In the genomic region with DNA sequence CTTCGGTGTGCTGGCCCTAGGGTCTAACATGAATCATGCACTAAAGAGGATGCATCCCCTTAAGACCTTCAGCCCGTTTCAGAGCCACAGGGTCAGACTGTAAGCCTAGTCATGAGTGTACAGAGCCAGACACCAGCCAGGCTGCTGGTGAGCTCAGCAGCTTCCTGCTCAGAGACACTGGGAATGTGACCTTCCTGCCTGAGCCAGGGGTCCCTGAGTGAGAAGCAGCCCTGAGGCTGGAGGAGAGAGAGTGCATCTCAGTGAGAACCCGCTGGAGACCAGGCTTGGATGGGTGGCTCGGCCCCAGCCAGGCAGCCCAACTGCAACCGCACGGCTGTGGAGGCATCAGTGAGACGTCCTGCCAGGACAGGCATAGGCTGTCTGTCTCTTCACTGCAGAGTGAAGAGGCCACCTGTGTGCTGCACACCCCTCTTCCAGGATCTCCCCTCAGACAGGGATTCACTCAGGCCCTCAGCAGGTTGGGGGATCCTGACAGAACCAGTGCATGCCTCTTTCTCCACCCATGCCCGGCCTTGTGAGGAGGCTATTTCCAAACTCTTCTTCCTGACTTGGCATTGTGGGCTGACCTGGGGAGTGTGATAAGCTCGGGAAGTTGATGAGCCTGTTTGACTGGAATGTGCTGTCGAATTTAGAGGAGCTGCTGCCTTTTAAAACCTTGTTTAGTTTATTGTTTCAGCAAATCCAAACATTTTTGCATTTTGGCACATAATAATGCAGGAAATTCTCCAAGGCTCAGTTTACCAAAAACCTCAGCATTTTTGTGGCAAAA, we compare ENCODE assay signal across 8 cellular contexts. TPM values are rescaled to one million over a fixed set of nuclear protein-coding genes. Genes with fewer than 3 reads are reported as not detected.
A peak's percentile ranks its signal among the peaks of the same experiment; 100 is the strongest.
DNase-seq lines count a peak whose midpoint lies in the region; TF ChIP-seq lines count a peak whose summit lies in the region.
"Not testable (repeated sequence)": the region's sequence is repeated elsewhere in the genome, so short reads cannot be mapped to it uniquely, and the experiment has no call there.
"Had no signal": no experiment of that assay in that cellular context is flagged by ENCODE, and none has a peak within 500 bp of the region (broad histone marks: within the 10 kb centered on the region; RNA-seq: fewer than 3 reads in every experiment).

No MANE protein-coding gene starts in this region.

- not testable (repeated sequence) for H3K9ac ChIP-seq in mesenchymal stem cell (ENCODE audit: low read length)

- H2BK5ac ChIP-seq in mesenchymal stem cell (ENCODE audit: low read depth, low read length, poor library complexity, severe bottlenecking), result not testable (repeated sequence)

- H3K27ac ChIP-seq in mesenchymal stem cell (ENCODE audit: low read length, poor library complexity, severe bottlenecking); sigmoid colon: not testable (repeated sequence)

- not testable (repeated sequence) for H2AK5ac ChIP-seq in mesenchymal stem cell (ENCODE audit: low read length, severe bottlenecking)

- not testable (repeated sequence) for H2BK120ac ChIP-seq in mesenchymal stem cell (ENCODE audit: low read depth, low read length)

- not testable (repeated sequence) for H3K14ac ChIP-seq in mesenchymal stem cell (ENCODE audit: low read length in 2 of 2)

- not testable (repeated sequence) for H2AFZ ChIP-seq in mesenchymal stem cell (ENCODE audit: low read depth, low read length)

- not testable (repeated sequence) for TF ChIP-seq POLR2A in sigmoid colon (IDR thresholded peaks at IDR 0.05)

- H3K18ac ChIP-seq in mesenchymal stem cell (ENCODE audit: low read depth in 1 of 2, low read length in 2 of 2), result not testable (repeated sequence)

- intact Hi-C loops in sigmoid colon (cut with DNase I), result not testable (repeated sequence)

- DNase-seq in EH (ENCODE audit: low read depth), result peak; percentile 90
- DNase-seq in LNCaP clone FGC (ENCODE audit: low read depth), result peak; percentile 87
- DNase-seq in amniotic epithelial cell (ENCODE audit: low read depth), result peak; percentile 82
- DNase-seq in epithelial cell of esophagus (ENCODE audit: low read depth), result peak; percentile 90
- DNase-seq in iPS-NIHi11 (ENCODE audit: low spot score), result peak; percentile 38
- DNase-seq in mesenchymal stem cell, result peak; percentile 54
- DNase-seq in sigmoid colon, result peak; percentile 38

- peaks cover 24 to 36% of the 10 kb centered on the region in 2 experiments for H3K27me3 ChIP-seq in mesenchymal stem cell (ENCODE audit: control insufficient read depth in 1 of 2, insufficient read depth in 1 of 2, low read length in 2 of 2)
- not testable (repeated sequence) for H3K27me3 ChIP-seq in sigmoid colon

- H3K4ac ChIP-seq in mesenchymal stem cell (ENCODE audit: low read depth in 1 of 2, low read length in 2 of 2), result not testable (repeated sequence)

- H3K79me1 ChIP-seq in mesenchymal stem cell (replicated peaks; ENCODE audit: low read length, poor library complexity, severe bottlenecking), result not testable (repeated sequence)

- not testable (repeated sequence) for H3K36me3 ChIP-seq in mesenchymal stem cell (ENCODE audit: control insufficient read depth in 1 of 2, insufficient read depth in 2 of 2, low read depth in 1 of 2, low read length in 2 of 2); sigmoid colon

- not testable (repeated sequence) for H3K23ac ChIP-seq in mesenchymal stem cell (ENCODE audit: low read length in 2 of 2)

- not testable (repeated sequence) for H2BK15ac ChIP-seq in mesenchymal stem cell (ENCODE audit: low read depth, poor library complexity, severe bottlenecking)

- not testable (repeated sequence) for H3K9me3 ChIP-seq in mesenchymal stem cell (ENCODE audit: control insufficient read depth, low read length); sigmoid colon

- TF ChIP-seq CTCF in LNCaP clone FGC (IDR thresholded peaks at IDR 0.05; ENCODE audit: control insufficient read depth, extremely low read depth, insufficient read depth); epithelial cell of esophagus (IDR thresholded peaks at IDR 0.05; ENCODE audit: insufficient read depth, low read depth, low read length, missing control alignments); sigmoid colon (IDR thresholded peaks at IDR 0.05): not testable (repeated sequence)

- not testable (repeated sequence) for H4K8ac ChIP-seq in mesenchymal stem cell (ENCODE audit: low read length)

- not testable (repeated sequence) for H3K4me1 ChIP-seq in mesenchymal stem cell (ENCODE audit: control insufficient read depth, insufficient read depth, low read depth, low read length); sigmoid colon

- WGBS in mesenchymal stem cell, result 48% methylated on average over 9 of the region's 10 CpGs
- 62 to 77% methylated on average over 10 of the region's 10 CpGs for WGBS in sigmoid colon, 2 donors

- not testable (repeated sequence) for TF ChIP-seq EP300 in sigmoid colon (IDR thresholded peaks at IDR 0.05)

- peak overlapping the region; percentile 11 for H4K91ac ChIP-seq in mesenchymal stem cell (ENCODE audit: low read length)

- not testable (repeated sequence) for H3K4me3 ChIP-seq in LNCaP clone FGC (ENCODE audit: low read depth, low read length); epithelial cell of esophagus (ENCODE audit: low read length); mesenchymal stem cell (ENCODE audit: insufficient read depth in 1 of 2, low read depth in 1 of 2, low read length in 2 of 2); sigmoid colon

- not testable (repeated sequence) for H3K4me2 ChIP-seq in mesenchymal stem cell (ENCODE audit: low read length, poor library complexity, severe bottlenecking)

- not testable (repeated sequence) for H2BK12ac ChIP-seq in mesenchymal stem cell (ENCODE audit: low read length in 2 of 2)

RNA-seq across cellular contexts. Expression of gene ANTXRL, which starts 28.5 kb away (rescaled TPM):
- not detected for polyA plus RNA-seq in mesenchymal stem cell (2013, experiment 1 of 2)
- not detected for polyA plus RNA-seq in mesenchymal stem cell (2013, experiment 2 of 2)
- total RNA-seq in sigmoid colon, result not detected
- not detected for polyA plus RNA-seq in sigmoid colon
- total RNA-seq: activated CD4-positive, alpha-beta T cell treated with anti-CD3 and anti-CD28 coated beads, Interleukin-2, amount 10 ng/mL, durations not matched to agents 24 days and 14 days had no signal

Comparison
In these comparisons a context has a peak if more than half of its experiments do, and no peak if none do; other contexts are left out.
1. DNase-seq: peak in every context shown above with its lines; median percentile 90 in EH; 90 in epithelial cell of esophagus; 87 in LNCaP clone FGC; 82 in amniotic epithelial cell; 54 in mesenchymal stem cell; 38 in iPS-NIHi11; 38 in sigmoid colon.